In the genomic region with DNA sequence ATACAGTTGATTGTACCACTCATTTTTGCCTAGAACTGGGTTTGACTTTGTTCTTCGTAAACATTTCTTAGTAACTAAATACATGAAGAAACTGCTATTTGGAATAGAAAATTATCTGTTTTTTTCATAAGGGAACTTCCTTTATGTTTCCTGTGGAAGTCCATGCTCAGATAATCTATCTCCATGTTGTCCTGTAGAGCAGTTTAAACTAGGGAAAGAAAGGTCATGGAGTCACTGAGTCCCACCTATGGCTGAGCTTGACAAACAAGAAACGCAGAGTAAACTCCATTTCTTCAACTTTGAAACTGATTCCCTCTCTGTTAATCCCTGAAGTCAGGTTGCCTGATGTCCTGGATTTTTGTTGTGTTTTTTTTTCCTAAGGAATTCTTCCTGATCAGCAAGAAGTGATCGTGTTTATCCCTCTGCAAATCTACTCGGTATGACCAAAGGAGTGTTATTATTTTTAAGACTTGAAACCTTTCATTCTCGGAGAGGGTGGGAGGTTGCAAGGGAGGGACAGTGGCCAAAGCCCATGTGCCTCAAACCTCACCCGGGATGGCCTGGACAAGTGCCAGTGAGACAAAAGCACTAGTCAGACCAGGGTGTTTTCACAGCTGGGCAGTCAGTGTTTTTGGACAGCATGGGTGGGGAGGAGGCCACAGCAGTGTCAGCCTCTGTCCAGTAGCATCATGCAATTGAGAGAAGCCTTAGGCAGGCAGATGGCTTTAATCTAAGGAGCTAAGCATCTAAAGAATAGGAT, we compare ENCODE assay signal across 11 cellular contexts. TPM values are rescaled to one million over a fixed set of nuclear protein-coding genes. Genes with fewer than 3 reads are reported as not detected.
DNase-seq lines count a peak whose midpoint lies in the region; ATAC-seq lines count a peak whose summit lies in the region.
"Had no signal": no experiment of that assay in that cellular context is flagged by ENCODE, and none has a peak within 500 bp of the region (broad histone marks: within the 10 kb centered on the region; RNA-seq: fewer than 3 reads in every experiment).

No MANE protein-coding gene starts in this region.

- no peak overlapping the region for H3K9ac ChIP-seq in trophoblast cell (ENCODE audit: low read length)

- peak overlapping the region; percentile 3 for H4K91ac ChIP-seq in trophoblast cell (ENCODE audit: low read depth, low read length)

- H2BK5ac ChIP-seq in trophoblast cell (ENCODE audit: low read depth, low read length, poor library complexity), result no peak overlapping the region

- DNase-seq in Ammon's horn (ENCODE audit: low spot score) (peak; percentile 46), SJSA1 (ENCODE audit: low read depth in 1 of 2, low spot score in 2 of 2) (peak; percentile 53 to 76), fibroblast of the conjunctiva (ENCODE audit: low read depth) (peak; percentile 88), trophoblast cell (no peak), HK-2 (ENCODE audit: unreplicated experiment) (no peak)
- DNase-seq in activated CD4-positive, alpha-beta T cell treated with anti-CD3 and anti-CD28 coated beads for 48 hours, result no peak
- DNase-seq: activated T-cell treated with anti-CD3 and anti-CD28 coated beads, Interleukin-2, amount 50 U/mL, for 4 hours; CD4-positive, CD25-positive, alpha-beta regulatory T cell; NCI-H2171 had no signal

- H3K27ac ChIP-seq in SJSA1 (no peak overlapping the region), trophoblast cell (ENCODE audit: low read depth, low read length) (no peak overlapping the region)

- H2AFZ ChIP-seq in trophoblast cell (ENCODE audit: insufficient read depth, low read length, poor library complexity), result no peak overlapping the region

- H3K79me1 ChIP-seq in trophoblast cell (ENCODE audit: low read length), result no peaks in the 10 kb centered on the region

- no peak overlapping the region for H3K4me2 ChIP-seq in trophoblast cell (ENCODE audit: low read length)

- H3K23ac ChIP-seq in trophoblast cell (ENCODE audit: low read length), result no peak overlapping the region

- WGBS in trophoblast cell (ENCODE audit: extremely low coverage, insufficient coverage, insufficient read length), result no CpG with 5 or more reads among the region's 6 CpGs

- ATAC-seq in HG02678 (IDR thresholded peaks at IDR 0.05; ENCODE audit: unreplicated experiment) (no peak), HG03521 (IDR thresholded peaks at IDR 0.05; ENCODE audit: unreplicated experiment) (no peak)
- ATAC-seq: activated T-cell treated with anti-CD3 and anti-CD28 coated beads, Interleukin-2, amount 50 U/mL, for 4 hours had no signal

- H3K27me3 ChIP-seq in SJSA1 (replicated peaks), result no peaks in the 10 kb centered on the region
- H3K27me3 ChIP-seq in trophoblast cell (ENCODE audit: insufficient read depth, low read length), result no peaks in the 10 kb centered on the region

- H4K8ac ChIP-seq in trophoblast cell (ENCODE audit: low read depth, low read length), result no peak overlapping the region

- no peak overlapping the region for H3K4me3 ChIP-seq in SJSA1
- no peak overlapping the region for H3K4me3 ChIP-seq in trophoblast cell (ENCODE audit: low read depth, low read length)

- H3K4me1 ChIP-seq in SJSA1 (replicated peaks), result peaks cover 22% of the 10 kb centered on the region
- peaks cover 3 to 10% of the 10 kb centered on the region in 2 experiments for H3K4me1 ChIP-seq in trophoblast cell (ENCODE audit: control insufficient read depth in 1 of 2, insufficient read depth in 2 of 2, low read length in 2 of 2)

- H4K12ac ChIP-seq in trophoblast cell (ENCODE audit: low read depth, low read length), result no peak overlapping the region

- no peak overlapping the region for H2BK120ac ChIP-seq in trophoblast cell (ENCODE audit: insufficient read depth, low read length, poor library complexity)

- H3K79me2 ChIP-seq in trophoblast cell (ENCODE audit: control insufficient read depth, insufficient read depth, low read length, poor library complexity), result no peaks in the 10 kb centered on the region

- no peak overlapping the region for H3K18ac ChIP-seq in trophoblast cell (ENCODE audit: low read length)

- H3K36me3 ChIP-seq in SJSA1 (no peaks in the 10 kb centered on the region), trophoblast cell (ENCODE audit: control insufficient read depth in 1 of 2, insufficient read depth in 2 of 2, low read length in 2 of 2) (no peaks in the 10 kb centered on the region)

- H3K4ac ChIP-seq in trophoblast cell (ENCODE audit: low read depth, low read length), result no peak overlapping the region

- peak overlapping the region; percentile 68 for H3K14ac ChIP-seq in trophoblast cell (ENCODE audit: low read length)

- H2BK12ac ChIP-seq in trophoblast cell (ENCODE audit: low read length), result peak overlapping the region; percentile 18

- H3K9me3 ChIP-seq in SJSA1 (replicated peaks) (no peaks in the 10 kb centered on the region), trophoblast cell (ENCODE audit: insufficient read depth, low read depth, low read length) (no peaks in the 10 kb centered on the region)

- H2AK5ac ChIP-seq in trophoblast cell (ENCODE audit: low read length), result peak overlapping the region; percentile 12

RNA-seq across cellular contexts. Expression of a gene that starts 54.8 kb away (rescaled TPM):
- total RNA-seq in SJSA1 (2014; rRNA removed; shearing (Covaris generic)), result 0.32 TPM in 1 of 2 replicates, not detected in the other
- 2.8 and 3.5 TPM in 2 replicates for polyA plus RNA-seq in trophoblast cell (2013)

Comparison
In these comparisons a context has a peak if more than half of its experiments do, and no peak if none do; other contexts are left out.
1. DNase-seq: peak in Ammon's horn (single experiment), SJSA1 (2 of 2) and fibroblast of the conjunctiva (single experiment); none in trophoblast cell (0 of 2), activated CD4-positive, alpha-beta T cell treated with anti-CD3 and anti-CD28 coated beads for 48 hours (single experiment) and HK-2 (single experiment).